In the genomic region with DNA sequence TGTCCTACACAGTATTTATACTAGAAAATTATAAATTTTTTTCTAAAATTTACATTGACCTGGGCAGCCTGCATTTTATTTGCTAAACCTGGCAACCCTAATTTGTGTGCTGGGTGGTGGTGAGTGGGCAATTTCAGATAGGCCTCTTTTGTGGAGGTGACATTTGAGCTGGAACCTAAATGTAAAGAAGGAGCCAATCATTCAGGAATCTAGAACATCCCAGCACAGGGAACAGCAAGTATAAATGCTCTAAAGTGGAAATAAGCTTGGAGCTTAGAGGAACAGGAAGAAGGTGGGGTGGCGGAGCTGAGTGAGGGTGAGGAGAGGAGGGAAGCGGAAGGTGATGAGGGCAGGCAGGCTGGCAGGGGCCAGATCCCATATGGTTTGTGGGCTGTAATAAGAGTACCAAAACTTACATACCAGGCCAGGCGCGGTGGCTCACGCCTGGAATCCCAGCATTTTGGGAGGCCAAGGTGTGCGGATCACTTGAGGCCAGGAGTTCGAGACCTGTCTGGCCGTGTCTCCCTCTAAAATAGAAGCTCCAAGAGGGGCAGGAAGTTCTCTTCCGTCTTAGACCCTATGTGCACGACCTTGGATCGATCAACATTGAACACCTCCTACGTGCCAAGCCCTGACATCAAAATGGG, we compare ENCODE assay signal across 8 cellular contexts. TPM values are rescaled to one million over a fixed set of nuclear protein-coding genes. Genes with fewer than 3 reads are reported as not detected.
A peak's percentile ranks its signal among the peaks of the same experiment; 100 is the strongest.
DNase-seq lines count a peak whose midpoint lies in the region; ATAC-seq, FAIRE-seq and TF ChIP-seq lines count a peak whose summit lies in the region.

No MANE protein-coding gene starts in this region.

- peaks cover 19% of the 10 kb centered on the region for H3K4me1 Mint-ChIP-seq in memory B cell

- TF ChIP-seq CTCF in A549 (IDR thresholded peaks at IDR 0.05) (no peak), PC-3 (conservative IDR thresholded peaks at IDR 0.05; ENCODE audit: low read depth, low read length) (no peak), colonic mucosa (IDR thresholded peaks at IDR 0.05) (no peak)

- H3K4me1 ChIP-seq in A549 (peaks cover 17% of the 10 kb centered on the region), PC-3 (ENCODE audit: insufficient read depth, low read length) (peaks cover 25% of the 10 kb centered on the region), colonic mucosa (no peaks in the 10 kb centered on the region), thymus (ENCODE audit: control insufficient read depth, insufficient read depth, low read length) (peaks cover 11% of the 10 kb centered on the region)

- H3K79me2 ChIP-seq in PC-3 (ENCODE audit: low read length): peaks cover 40% of the 10 kb centered on the region

- no peak for TF ChIP-seq EP300 in A549 (IDR thresholded peaks at IDR 0.05)

- H3K4me2 ChIP-seq in A549: peak overlapping the region; percentile 73
- H3K4me2 ChIP-seq in PC-3 (ENCODE audit: low read length): peak overlapping the region; percentile 86

- peak; percentile 4 to 5; a peak in 2 of 6 replicates for ATAC-seq in A549
- ATAC-seq in GM18909 (IDR thresholded peaks at IDR 0.05; ENCODE audit: poor library complexity, unreplicated experiment): peak; percentile 8
- ATAC-seq in PC-3: no peak
- ATAC-seq in memory B cell (ENCODE audit: low read depth): no peak
- ATAC-seq in GM18868 (IDR thresholded peaks at IDR 0.05; ENCODE audit: unreplicated experiment): no peak

- WGBS in A549 (ENCODE audit: missing lambda C conversion rate): 17% methylated on average over 12 of the region's 12 CpGs
- 11% methylated on average over 12 of the region's 12 CpGs for WGBS in thymus

- BruUV-seq in PC-3 (replicated peaks; lab: Mats Ljungman, UMichigan): TSS peak; percentile 87

- no peaks in the 10 kb centered on the region for H3K36me3 Mint-ChIP-seq in memory B cell

- H3K27ac Mint-ChIP-seq in memory B cell: peak overlapping the region; percentile 99

- H2AFZ ChIP-seq in PC-3 (ENCODE audit: low read length): peak overlapping the region; percentile 83

- H3F3A ChIP-seq in PC-3 (ENCODE audit: low read length, unreplicated experiment): no peaks in the 10 kb centered on the region

- H3K4me3 ChIP-seq in A549: peak overlapping the region; percentile 73
- peak overlapping the region; percentile 96 for H3K4me3 ChIP-seq in PC-3 (ENCODE audit: low read length)
- H3K4me3 ChIP-seq in colonic mucosa: peak overlapping the region; percentile 96
- H3K4me3 ChIP-seq in thymus (ENCODE audit: low read length): peak overlapping the region; percentile 99

- H3K27me3 ChIP-seq in PC-3 (ENCODE audit: low read length) (no peaks in the 10 kb centered on the region), colonic mucosa (no peaks in the 10 kb centered on the region), thymus (ENCODE audit: control insufficient read depth, insufficient read depth) (no peaks in the 10 kb centered on the region)

- DNase-seq in A549 (ENCODE audit: low read depth in 1 of 2, low spot score in 1 of 2) (no peak), PC-3 (no peak), colonic mucosa (peak; percentile 36), memory B cell (ENCODE audit: low spot score in 2 of 2) (no peak), NCI-H1694 treated with DMSO at 0.1 percent for 48 hours (lab: John Stamatoyannopoulos, UW) (no peak)

- H3K27ac ChIP-seq in A549: peak overlapping the region; percentile 86 to 98
- H3K27ac ChIP-seq in PC-3 (ENCODE audit: low read length): peak overlapping the region; percentile 73
- H3K27ac ChIP-seq in colonic mucosa: peak overlapping the region; percentile 88
- peak overlapping the region; percentile 81 for H3K27ac ChIP-seq in thymus (ENCODE audit: low read depth)

- peaks cover 24% of the 10 kb centered on the region for H4K20me1 ChIP-seq in PC-3 (ENCODE audit: low read length)

- FAIRE-seq in A549 (lab: Jason Lieb, UNC): no peak

- no peaks in the 10 kb centered on the region for H3K9me3 Mint-ChIP-seq in memory B cell

- POLR2A ChIA-PET in A549 (lab: Yijun Ruan, JAX): interaction anchor here (0.9 to 1.8 kb wide), 5 partner anchors 8 to 234 kb away, joined by 3 to 8 read pairs (median 5); partner anchors contain the start of gene DDX27
- POLR2A ChIA-PET in PC-3 (lab: Charles Lee; ENCODE audit: unreplicated experiment): no interaction called here

- CTCF ChIA-PET in A549 (lab: Yijun Ruan, JAX): interaction anchor here (1.4 to 1.6 kb wide), 3 partner anchors 8 to 18 kb away, joined by 3 to 4 read pairs (median 4); no protein-coding TSS in a partner anchor
- CTCF ChIA-PET in PC-3 (lab: Charles Lee): no interaction called here

- peaks cover 23% of the 10 kb centered on the region for H3K36me3 ChIP-seq in PC-3 (ENCODE audit: low read depth, low read length)
- H3K36me3 ChIP-seq in colonic mucosa: no peaks in the 10 kb centered on the region
- no peaks in the 10 kb centered on the region for H3K36me3 ChIP-seq in thymus (ENCODE audit: control insufficient read depth, insufficient read depth)

- H3K9ac ChIP-seq in PC-3 (ENCODE audit: low read length) (peak overlapping the region; percentile 95), colonic mucosa (ENCODE audit: low read depth in 2 of 2, low read length in 2 of 2) (peak overlapping the region; percentile 24 to 82)

- no peak for TF ChIP-seq POLR2A in A549 (IDR thresholded peaks at IDR 0.05; ENCODE audit: low read length)

- TF ChIP-seq RAD21 in A549 (conservative IDR thresholded peaks at IDR 0.05 in 1 of 2, IDR thresholded peaks at IDR 0.05 in 1 of 2): no peak

- intact Hi-C loops in PC-3 (cut with micrococcal nuclease) (no loop called here), colonic mucosa (cut with DNase I) (no loop called here)

- H3K9me3 ChIP-seq in A549 (no peaks in the 10 kb centered on the region), PC-3 (ENCODE audit: low read length) (no peaks in the 10 kb centered on the region), colonic mucosa (no peaks in the 10 kb centered on the region), thymus (ENCODE audit: control insufficient read depth) (no peaks in the 10 kb centered on the region)

- no peaks in the 10 kb centered on the region for H3K9me2 ChIP-seq in PC-3 (replicated peaks; ENCODE audit: low read length)

- peak overlapping the region; percentile 99 for H3K4me3 Mint-ChIP-seq in memory B cell

- H3K27me3 Mint-ChIP-seq in memory B cell: no peaks in the 10 kb centered on the region

TF ChIP-seq in A549, 52 proteins besides CTCF, POLR2A, EP300 and RAD21:
- TF ChIP-seq ZSCAN20 (CRISPR knock-in tag; IDR thresholded peaks at IDR 0.05) (no peak), HOXA7 (CRISPR knock-in tag; IDR thresholded peaks at IDR 0.05) (0 out of 2 replicates have a peak, but pooled peaks have one; percentile 21)
TF ChIP-seq in A549: peak in this region for 1.

RNA-seq across cellular contexts. Expression of gene CSE1L, which starts 0.5 kb away (rescaled TPM):
- polyA plus RNA-seq in A549 (2011; rRNA removed): 125 and 131 TPM in 2 replicates
- polyA plus RNA-seq in A549 (2012; cell fraction: cytosol; rRNA removed): 37.3 and 40.2 TPM in 2 replicates
- polyA plus RNA-seq in A549 (2012; cell fraction: nucleus; rRNA removed): 25.3 and 40.7 TPM in 2 replicates
- polyA plus RNA-seq in A549 (2017; fragmentation: RNase III; extraction: RNeasy Plus Mini Kit Qiagen cat#74134 plus additional on column Dnase treatment): 113 to 132 TPM (median 116 TPM) in 3 replicates
- 51.3 and 55.0 TPM in 2 replicates for polyA minus RNA-seq in A549 (2011; rRNA and poly(A)+ RNA removed)
- total RNA-seq in PC-3 (2014; rRNA removed): 272 and 295 TPM in 2 replicates
- total RNA-seq in colonic mucosa: 10 to 100 TPM; 33.3 to 82.7 TPM
- polyA plus RNA-seq in thymus: 30.4 TPM

Comparison
In these comparisons a context has a peak if more than half of its experiments do, and no peak if none do; other contexts are left out.
1. ATAC-seq: peak in A549 (2 of 2) and GM18909 (single experiment); none in PC-3 (single experiment), memory B cell (single experiment) and GM18868 (single experiment).
2. Peak in every context shown above with its lines, with median percentiles within 50 percentile points of each other: H3K27ac ChIP-seq and H3K4me3 ChIP-seq.